Comparison of ENCODE assay signal across 14 cellular contexts in the genomic region with DNA sequence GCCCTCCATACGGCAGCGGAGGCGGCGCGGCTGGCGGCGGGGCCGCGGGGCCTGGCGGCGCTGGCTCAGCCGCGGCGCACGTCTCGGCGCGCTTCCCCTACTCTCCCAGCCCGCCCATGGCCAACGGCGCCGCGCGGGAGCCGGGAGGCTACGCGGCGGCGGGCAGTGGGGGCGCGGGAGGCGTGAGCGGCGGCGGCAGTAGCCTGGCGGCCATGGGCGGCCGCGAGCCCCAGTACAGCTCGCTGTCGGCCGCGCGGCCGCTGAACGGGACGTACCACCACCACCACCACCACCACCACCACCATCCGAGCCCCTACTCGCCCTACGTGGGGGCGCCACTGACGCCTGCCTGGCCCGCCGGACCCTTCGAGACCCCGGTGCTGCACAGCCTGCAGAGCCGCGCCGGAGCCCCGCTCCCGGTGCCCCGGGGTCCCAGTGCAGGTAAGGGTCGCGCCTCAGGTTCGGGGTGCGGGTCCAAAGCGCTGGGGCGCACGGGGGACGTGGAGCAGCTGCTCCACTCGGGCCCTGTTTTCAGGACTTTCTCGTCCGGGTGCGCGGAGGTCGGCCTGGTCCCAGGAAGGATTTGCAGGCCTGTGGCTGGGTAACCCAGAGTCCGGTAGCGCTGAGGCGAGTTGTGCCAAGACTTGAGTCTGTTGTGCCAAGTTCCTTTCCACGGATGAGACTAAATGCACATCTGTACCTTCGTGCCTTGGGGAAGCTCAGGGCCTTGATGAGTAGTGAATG. TPM values are rescaled to one million over a fixed set of nuclear protein-coding genes. Genes with fewer than 3 reads are reported as not detected.
DNase-seq lines count a peak whose midpoint lies in the region; ATAC-seq, FAIRE-seq and TF ChIP-seq lines count a peak whose summit lies in the region.
"Had no signal": no experiment of that assay in that cellular context is flagged by ENCODE, and none has a peak within 500 bp of the region (broad histone marks: within the 10 kb centered on the region; RNA-seq: fewer than 3 reads in every experiment).

No MANE protein-coding gene starts in this region.

- peaks cover 30% of the 10 kb centered on the region for H3K4me1 Mint-ChIP-seq in CD8-positive, alpha-beta T cell (ENCODE audit: low read depth)
- peaks cover 8% of the 10 kb centered on the region for H3K4me1 Mint-ChIP-seq in astrocyte (ENCODE audit: low read depth, unreplicated experiment)

- no peaks in the 10 kb centered on the region for H3K9me3 Mint-ChIP-seq in CD8-positive, alpha-beta T cell
- peaks cover 14% of the 10 kb centered on the region for H3K9me3 Mint-ChIP-seq in astrocyte (ENCODE audit: unreplicated experiment)

- no peak for DNase-seq in CD8-positive, alpha-beta T cell
- no peak for DNase-seq in astrocyte (ENCODE audit: low read depth)
- DNase-seq in left ventricle myocardium superior: peak; percentile 62
- DNase-seq in pancreas: peak in 3 of 6 donors; percentile 56 to 78 (median 69)
- DNase-seq in NCI-H510A (lab: John Stamatoyannopoulos, UW): no peak
- no peak for DNase-seq in NCI-H774 (lab: John Stamatoyannopoulos, UW)
- DNase-seq: NCI-H2171 treated with DMSO at 0.1 percent for 48 hours; stimulated activated CD8-positive, alpha-beta memory T cell treated with anti-CD3 and anti-CD28 coated beads, Interleukin-4, amount 100 ng/mL, for 48 hours; T-helper 1 cell had no signal

- peak overlapping the region; percentile 98 for H3K9ac ChIP-seq in astrocyte (ENCODE audit: low read length)

- H3K4me1 ChIP-seq in CD8-positive, alpha-beta T cell (ENCODE audit: insufficient read depth, low read length): peaks cover 29% of the 10 kb centered on the region
- H3K4me1 ChIP-seq in astrocyte (ENCODE audit: insufficient read depth, low read length): peaks cover 41% of the 10 kb centered on the region
- no peaks in the 10 kb centered on the region for H3K4me1 ChIP-seq in pancreas

- no peaks in the 10 kb centered on the region for H3K9me3 ChIP-seq in CD8-positive, alpha-beta T cell (ENCODE audit: low read length)
- H3K9me3 ChIP-seq in astrocyte (ENCODE audit: insufficient read depth, low read depth, low read length) (no peaks in the 10 kb centered on the region), pancreas (no peaks in the 10 kb centered on the region)
- H3K9me3 ChIP-seq: neutrophil had no signal

- POLR2A ChIA-PET in CD8-positive, alpha-beta T cell (lab: Charles Lee): no interaction called here

- peak overlapping the region; percentile 93 for H3K4me2 ChIP-seq in astrocyte (ENCODE audit: low read length)

- H3K27ac ChIP-seq in CD8-positive, alpha-beta T cell (ENCODE audit: low read depth, low read length): no peak overlapping the region
- peak overlapping the region; percentile 81 for H3K27ac ChIP-seq in astrocyte (ENCODE audit: low read depth, low read length)
- H3K27ac ChIP-seq in pancreas: peak overlapping the region; percentile 87 to 99 (median 96)
- H3K27ac ChIP-seq: epithelial cell of prostate, neutrophil had no signal

- 4 to 7% methylated on average over 21 to 81 of the region's 81 CpGs for WGBS in pancreas, 2 donors

- H4K20me1 ChIP-seq in astrocyte (ENCODE audit: insufficient read depth, low read length): peaks cover 79% of the 10 kb centered on the region

- no peak for FAIRE-seq in astrocyte (lab: Jason Lieb, UNC)
- FAIRE-seq in pancreas (lab: Jason Lieb, UNC): no peak

- intact Hi-C loops in CD8-positive, alpha-beta T cell (cut with DNase I, micrococcal nuclease): loop anchor here (5.0 kb wide), 1 partner anchor 110 kb away; no protein-coding TSS in a partner anchor
- intact Hi-C loops in left ventricle myocardium superior (cut with micrococcal nuclease): no loop called here
- intact Hi-C loops in pancreas (cut with DNase I): loop anchor here in 2 of 3 donors (10.0 kb wide), 2 partner anchors 173 to 393 kb away; no protein-coding TSS in a partner anchor

- H2AFZ ChIP-seq in astrocyte (ENCODE audit: low read depth, low read length): no peak overlapping the region

- peaks cover 27% of the 10 kb centered on the region for H3K27me3 ChIP-seq in CD8-positive, alpha-beta T cell (ENCODE audit: insufficient read depth, low read length)
- peaks cover 33% of the 10 kb centered on the region for H3K27me3 ChIP-seq in astrocyte (ENCODE audit: insufficient read depth, low read length)
- H3K27me3 ChIP-seq in pancreas: no peaks in the 10 kb centered on the region

- peaks cover 60% of the 10 kb centered on the region for H3K27me3 Mint-ChIP-seq in CD8-positive, alpha-beta T cell (ENCODE audit: low read depth)
- H3K27me3 Mint-ChIP-seq in astrocyte (ENCODE audit: low read depth, unreplicated experiment): peaks cover 54% of the 10 kb centered on the region

- H3K36me3 Mint-ChIP-seq in CD8-positive, alpha-beta T cell: peaks cover 5% of the 10 kb centered on the region
- peaks cover 23% of the 10 kb centered on the region for H3K36me3 Mint-ChIP-seq in astrocyte (ENCODE audit: low read depth, unreplicated experiment)

- no peaks in the 10 kb centered on the region for H3K36me3 ChIP-seq in CD8-positive, alpha-beta T cell (ENCODE audit: insufficient read depth, low read length)
- peaks cover 7% of the 10 kb centered on the region for H3K36me3 ChIP-seq in astrocyte (ENCODE audit: insufficient read depth, low read length)
- peaks cover 0 to 11% (median 0%) of the 10 kb centered on the region in 3 donors for H3K36me3 ChIP-seq in pancreas
- H3K36me3 ChIP-seq: neutrophil had no signal

- CTCF ChIA-PET in CD8-positive, alpha-beta T cell (lab: Charles Lee): interaction anchor here (0.5 to 1.1 kb wide), 2 partner anchors 154 to 189 kb away, joined by 3 read pairs; no protein-coding TSS in a partner anchor

- no peak overlapping the region for H3K4me3 ChIP-seq in CD8-positive, alpha-beta T cell (ENCODE audit: low read depth, low read length)
- H3K4me3 ChIP-seq in astrocyte (ENCODE audit: insufficient read depth, low read depth, low read length): peak overlapping the region; percentile 85
- peak overlapping the region; percentile 69 to 90 (median 80) for H3K4me3 ChIP-seq in pancreas

- TF ChIP-seq CTCF in CD8-positive, alpha-beta T cell (IDR thresholded peaks at IDR 0.05): no peak
- no peak for TF ChIP-seq CTCF in astrocyte (IDR thresholded peaks at IDR 0.05; ENCODE audit: insufficient read depth, low read depth, low read length)
- no peak for TF ChIP-seq CTCF in pancreas (IDR thresholded peaks at IDR 0.05)

- peak overlapping the region; percentile 22 for H3K4me3 Mint-ChIP-seq in CD8-positive, alpha-beta T cell
- H3K4me3 Mint-ChIP-seq in astrocyte (ENCODE audit: unreplicated experiment): peak overlapping the region; percentile 84

- H3K79me2 ChIP-seq in astrocyte (ENCODE audit: insufficient read depth, low read length): peaks cover 73% of the 10 kb centered on the region

- H3K27ac Mint-ChIP-seq in CD8-positive, alpha-beta T cell: no peak overlapping the region
- H3K27ac Mint-ChIP-seq in astrocyte (ENCODE audit: unreplicated experiment): no peak overlapping the region

- ATAC-seq in CD8-positive, alpha-beta T cell: no peak
- ATAC-seq in left ventricle myocardium superior: no peak
- no peak for ATAC-seq in pancreas
- no peak for ATAC-seq in HG03432 (IDR thresholded peaks at IDR 0.05; ENCODE audit: unreplicated experiment)
- no peak for ATAC-seq in HG02852 (IDR thresholded peaks at IDR 0.05; ENCODE audit: unreplicated experiment)
- ATAC-seq: HCT116 had no signal

RNA-seq across cellular contexts. Expression of a gene that starts 2.6 kb away (rescaled TPM):
- 1 to 10 TPM; 4.0 to 4.3 TPM for total RNA-seq in CD8-positive, alpha-beta T cell
- 9.4 and 10.9 TPM in 2 replicates for total RNA-seq in astrocyte
- 62.3 TPM for total RNA-seq in left ventricle myocardium superior
- 10 to 100 TPM; 18.8 to 36.4 (median 24.9) TPM for total RNA-seq in pancreas
- polyA plus RNA-seq in pancreas: 10 to 100 TPM; 15.4 to 20.1 TPM
